In genomic region chr10:45672201-45673073, GRCh38 we compare ENCODE assay signal across 1 cellular context.
TF ChIP-seq lines count a peak whose summit lies in the region.

TSS of gene ZFAND4 (minus strand) at chr10:45672772. CDS start at chr10:45663725, 9,047 bp downstream.

TF ChIP-seq in HepG2, 621 proteins besides CTCF, POLR2A, EP300 and RAD21 (continued from another document and continues in another):
- TF ChIP-seq E2F2 (CRISPR knock-in tag; IDR thresholded peaks at IDR 0.05; ENCODE audit: borderline replicate concordance) (no peak), ZNF230 (CRISPR knock-in tag; IDR thresholded peaks at IDR 0.05) (0 out of 2 replicates have a peak, but pooled peaks have one; percentile 45), NFE2 (CRISPR knock-in tag; IDR thresholded peaks at IDR 0.05) (no peak), ZNF577 (CRISPR knock-in tag; IDR thresholded peaks at IDR 0.05; ENCODE audit: borderline replicate concordance, low read depth) (no peak), ZNF761 (CRISPR knock-in tag; conservative IDR thresholded peaks at IDR 0.05) (no peak), TRIM24 (CRISPR knock-in tag; IDR thresholded peaks at IDR 0.05) (no peak), TRIM22 (IDR thresholded peaks at IDR 0.05) (no peak), HOXA5 (CRISPR knock-in tag; IDR thresholded peaks at IDR 0.05) (peak; percentile 64; the same call in 1 of the 2 replicates), ZBTB14 (CRISPR knock-in tag; IDR thresholded peaks at IDR 0.05) (no peak), MIXL1 (CRISPR knock-in tag; IDR thresholded peaks at IDR 0.05) (0 out of 2 replicates have a peak, but pooled peaks have one; percentile 45), CEBPZ (IDR thresholded peaks at IDR 0.05; ENCODE audit: low read length) (no peak), UBTF (CRISPR knock-in tag; IDR thresholded peaks at IDR 0.05) (peak; percentile 83), PATZ1 (CRISPR knock-in tag; IDR thresholded peaks at IDR 0.05) (peak; percentile 73), ZBTB3 (CRISPR knock-in tag; IDR thresholded peaks at IDR 0.05; ENCODE audit: borderline replicate concordance, low read depth) (no peak), THAP7 (CRISPR knock-in tag; IDR thresholded peaks at IDR 0.05) (no peak), KAT8 (CRISPR knock-in tag; IDR thresholded peaks at IDR 0.05) (peak; percentile 78), GLMP (CRISPR knock-in tag; IDR thresholded peaks at IDR 0.05; ENCODE audit: borderline replicate concordance) (no peak), JUNB (CRISPR knock-in tag; IDR thresholded peaks at IDR 0.05; ENCODE audit: borderline replicate concordance) (no peak), CREM (IDR thresholded peaks at IDR 0.05) (no peak; the same call in 1 of the 2 replicates), CREM (CRISPR knock-in tag; IDR thresholded peaks at IDR 0.05) (no peak), ZNF740 (CRISPR knock-in tag; IDR thresholded peaks at IDR 0.05) (no peak), TFDP1 (CRISPR knock-in tag; IDR thresholded peaks at IDR 0.05; ENCODE audit: borderline replicate concordance) (peak; percentile 54), ZNF101 (CRISPR knock-in tag; IDR thresholded peaks at IDR 0.05; ENCODE audit: borderline replicate concordance, low read depth) (no peak), ZNF841 (CRISPR knock-in tag; IDR thresholded peaks at IDR 0.05; ENCODE audit: borderline replicate concordance) (no peak), MED1 (CRISPR knock-in tag; IDR thresholded peaks at IDR 0.05) (peak; percentile 56), DNMT1 (CRISPR knock-in tag; IDR thresholded peaks at IDR 0.05) (no peak), U2AF1 (optimal IDR thresholded peaks at IDR 0.05; ENCODE audit: low read depth, low read length) (no peak), RBM39 (IDR thresholded peaks at IDR 0.05; ENCODE audit: low read depth, low read length, poor library complexity, severe bottlenecking) (peak; percentile 54), HHEX (CRISPR knock-in tag; IDR thresholded peaks at IDR 0.05) (no peak), ZNF503 (CRISPR knock-in tag; IDR thresholded peaks at IDR 0.05) (peak; percentile 44), NR2F2 (IDR thresholded peaks at IDR 0.05; ENCODE audit: borderline replicate concordance, low read depth) (0 out of 2 replicates have a peak, but pooled peaks have one; percentile 8), NFATC3 (CRISPR knock-in tag; IDR thresholded peaks at IDR 0.05) (no peak), RFXANK (CRISPR knock-in tag; IDR thresholded peaks at IDR 0.05) (peak; percentile 99), ZNF570 (CRISPR knock-in tag; IDR thresholded peaks at IDR 0.05; ENCODE audit: borderline replicate concordance) (no peak), FUBP1 (CRISPR knock-in tag; IDR thresholded peaks at IDR 0.05; ENCODE audit: borderline replicate concordance) (no peak; the same call in 1 of the 2 replicates), ZNF460 (CRISPR knock-in tag; IDR thresholded peaks at IDR 0.05; ENCODE audit: borderline replicate concordance) (no peak)
